8 cellular contexts compared by ENCODE assay signal in genomic region chr1:204213668-204214662, GRCh38. TPM values are rescaled to one million over a fixed set of nuclear protein-coding genes. Genes with fewer than 3 reads are reported as not detected.
DNase-seq lines count a peak whose midpoint lies in the region; ATAC-seq and TF ChIP-seq lines count a peak whose summit lies in the region.

TSS of gene GOLT1A (minus strand) at chr1:204213988. CDS start at chr1:204213906, 82 bp downstream.

- CTCF ChIA-PET in PC-9 (lab: Charles Lee): interaction anchor here (0.5 to 2.1 kb wide), 15 partner anchors 9 to 353 kb away, joined by 3 to 13 read pairs (median 4); no protein-coding TSS in a partner anchor

- H3K27ac Mint-ChIP-seq in activated naive CD8-positive, alpha-beta T cell treated with anti-CD3 and anti-CD28 coated beads for 36 hours: no peak within 1 kb of the TSS

- H3K9me2 ChIP-seq in PC-9 (ENCODE audit: insufficient read depth): no peaks in the 10 kb centered on the region

- H3K27me3 ChIP-seq in PC-9 (ENCODE audit: insufficient read depth, low read depth) (no peaks in the 10 kb centered on the region), vagina (no peaks in the 10 kb centered on the region)

- H3K4me1 Mint-ChIP-seq in activated naive CD8-positive, alpha-beta T cell treated with anti-CD3 and anti-CD28 coated beads for 36 hours: peaks cover 4% of the 10 kb centered on the region

- TF ChIP-seq CTCF in GM12874 (IDR thresholded peaks at IDR 0.05; ENCODE audit: insufficient read depth, low read depth, low read length): peak; percentile 30; the same call in 1 of the 2 replicates
- TF ChIP-seq CTCF in PC-9 (conservative IDR thresholded peaks at IDR 0.05): peak; percentile 82
- TF ChIP-seq CTCF in vagina (IDR thresholded peaks at IDR 0.05): peak; percentile 25 to 75 (median 47)

- POLR2A ChIA-PET in PC-9 (lab: Charles Lee; ENCODE audit: unreplicated experiment): interaction anchor here (0.6 to 0.8 kb wide), 2 partner anchors 15 to 149 kb away, joined by 3 to 11 read pairs; no protein-coding TSS in a partner anchor

- peak within 1 kb of the TSS; percentile 68 for H2AFZ ChIP-seq in PC-9

- H3K4me3 ChIP-seq in PC-9 (peak within 1 kb of the TSS; percentile 58), vagina (peak within 1 kb of the TSS in 1 of 2 donors; percentile 22)

- peak; percentile 91 to 93 for DNase-seq in PC-9
- peak; percentile 53 for DNase-seq in activated naive CD8-positive, alpha-beta T cell treated with anti-CD3 and anti-CD28 coated beads for 36 hours
- peak; percentile 93 for DNase-seq in glomerular visceral epithelial cell (ENCODE audit: extremely low spot score)
- peak; percentile 46 for DNase-seq in occipital lobe (lab: John Stamatoyannopoulos, UW)
- no peak for DNase-seq in vagina (ENCODE audit: extremely low spot score in 2 of 2)

- peaks cover 21% of the 10 kb centered on the region for H3K79me2 ChIP-seq in PC-9 (ENCODE audit: low read depth)

- TF ChIP-seq POLR2A in vagina (IDR thresholded peaks at IDR 0.05): no peak

- no peaks in the 10 kb centered on the region for H3K9me3 Mint-ChIP-seq in activated naive CD8-positive, alpha-beta T cell treated with anti-CD3 and anti-CD28 coated beads for 36 hours

- ATAC-seq in HG03159 (IDR thresholded peaks at IDR 0.05; ENCODE audit: unreplicated experiment) (peak; percentile 68), GM18868 (IDR thresholded peaks at IDR 0.05; ENCODE audit: unreplicated experiment) (no peak)

- peaks cover 17% of the 10 kb centered on the region for H3K4me1 ChIP-seq in PC-9 (replicated peaks; ENCODE audit: insufficient read depth)
- H3K4me1 ChIP-seq in vagina: peaks cover 8% of the 10 kb centered on the region

- H3K9me3 ChIP-seq in PC-9 (ENCODE audit: insufficient read depth, low read depth) (no peaks in the 10 kb centered on the region), vagina (no peaks in the 10 kb centered on the region)

- H3K4me2 ChIP-seq in PC-9: peak within 1 kb of the TSS; percentile 81

- no peaks in the 10 kb centered on the region for H3K27me3 Mint-ChIP-seq in activated naive CD8-positive, alpha-beta T cell treated with anti-CD3 and anti-CD28 coated beads for 36 hours

- no peaks in the 10 kb centered on the region for H3K36me3 ChIP-seq in PC-9 (ENCODE audit: low read depth)
- no peaks in the 10 kb centered on the region for H3K36me3 ChIP-seq in vagina

- BruUV-seq in PC-9 (replicated peaks; lab: Mats Ljungman, UMichigan): no TSS peak

- intact Hi-C loops in PC-9 (cut with micrococcal nuclease; ENCODE audit: unreplicated experiment): loop anchor here (1.0 to 5.0 kb wide), 7 partner anchors 11 to 593 kb away; partner anchors contain the start of gene SNRPE
- intact Hi-C loops in vagina (cut with DNase I): loop anchor here (5.0 kb wide), 1 partner anchor 52 kb away; no protein-coding TSS in a partner anchor

- peaks cover 31% of the 10 kb centered on the region; the same call in 1 of the 2 replicates for H3F3A ChIP-seq in PC-9 (ENCODE audit: insufficient read depth, low read depth)

- H3K27ac ChIP-seq in PC-9 (no peak within 1 kb of the TSS), vagina (no peak within 1 kb of the TSS)

- peak within 1 kb of the TSS; percentile 51 for H3K4me3 Mint-ChIP-seq in activated naive CD8-positive, alpha-beta T cell treated with anti-CD3 and anti-CD28 coated beads for 36 hours

- H4K20me1 ChIP-seq in PC-9 (ENCODE audit: insufficient read depth): no peaks in the 10 kb centered on the region

- no peaks in the 10 kb centered on the region for H3K36me3 Mint-ChIP-seq in activated naive CD8-positive, alpha-beta T cell treated with anti-CD3 and anti-CD28 coated beads for 36 hours

RNA-seq across cellular contexts. Expression of gene GOLT1A, which starts in this region (rescaled TPM):
- total RNA-seq in PC-9 (2021) (18.7 and 22.8 TPM in 2 replicates), occipital lobe (not detected), vagina (not detected)
- total RNA-seq in activated naive CD8-positive, alpha-beta T cell treated with anti-CD3 and anti-CD28 coated beads for 36 hours: under 1 TPM in 1 of 2 experiments, not detected in 1; 0.33 TPM

Comparison
In these comparisons a context has a peak if more than half of its experiments do, and no peak if none do; other contexts are left out.
1. RNA of gene GOLT1A (total RNA-seq): 18.7 to 22.8 TPM in PC-9; 0.33 TPM in activated naive CD8-positive, alpha-beta T cell treated with anti-CD3 and anti-CD28 coated beads for 36 hours, not detected in occipital lobe (single experiment) and not detected in vagina (single experiment); every median in the first group is over 10 times any median in the second.
2. Peak in DNase-seq in activated naive CD8-positive, alpha-beta T cell treated with anti-CD3 and anti-CD28 coated beads for 36 hours; RNA of the gene not detected or under 1 TPM.
3. Peak in DNase-seq in occipital lobe; RNA of the gene not detected or under 1 TPM.
4. CTCF ChIP-seq: peak in every context shown above with its lines; median percentile 82 in PC-9; 47 in vagina; 30 in GM12874.
5. DNase-seq: peak in PC-9 (2 of 2) and glomerular visceral epithelial cell (single experiment); none in vagina (0 of 2).